Comparison of ENCODE assay signal across 9 cellular contexts in genomic region chr1:206782448-206782847, GRCh38. TPM values are rescaled to one million over a fixed set of nuclear protein-coding genes. Genes with fewer than 3 reads are reported as not detected.
DNase-seq lines count a peak whose midpoint lies in the region; ATAC-seq and TF ChIP-seq lines count a peak whose summit lies in the region.
"Had no signal": no experiment of that assay in that cellular context is flagged by ENCODE, and none has a peak within 500 bp of the region (broad histone marks: within the 10 kb centered on the region; RNA-seq: fewer than 3 reads in every experiment).

No MANE protein-coding gene starts in this region.

- POLR2A ChIA-PET in activated CD4-positive, alpha-beta memory T cell treated with anti-CD3 and anti-CD28 coated beads for 36 hours (lab: Charles Lee), result interaction anchor here (1.1 to 3.9 kb wide), 5 partner anchors 10 to 21 kb away, joined by 3 to 34 read pairs (median 5); partner anchors contain the start of genes IL10 and IL19
- POLR2A ChIA-PET in activated CD4-positive, alpha-beta memory T cell treated with anti-CD3 and anti-CD28 coated beads, Interleukin-2, amount 10 ng/mL, durations not matched to agents 7 days and 5 days (lab: Charles Lee), result interaction anchor here (0.6 to 6.9 kb wide), 4 partner anchors 8 to 25 kb away, joined by 3 to 114 read pairs (median 8); partner anchors contain the start of genes IL10 and IL19
- POLR2A ChIA-PET in HEK293 (lab: Yijun Ruan, JAX), result no interaction called here

- H3K27me3 Mint-ChIP-seq in activated CD4-positive, alpha-beta memory T cell treated with anti-CD3 and anti-CD28 coated beads for 36 hours, result peaks cover 13% of the 10 kb centered on the region
- peaks cover 12% of the 10 kb centered on the region for H3K27me3 Mint-ChIP-seq in activated CD4-positive, alpha-beta memory T cell treated with anti-CD3 and anti-CD28 coated beads, Interleukin-2, amount 10 ng/mL, durations not matched to agents 7 days and 5 days
- peaks cover 12% of the 10 kb centered on the region for H3K27me3 Mint-ChIP-seq in type B pancreatic cell

- H3K27ac ChIP-seq in HEK293 (ENCODE audit: extremely low read depth, low read depth, low read length) (no peak overlapping the region), colonic mucosa (no peak overlapping the region)

- no peak overlapping the region for H3K4me3 ChIP-seq in HEK293 (ENCODE audit: low read depth, low read length)
- H3K4me3 ChIP-seq in colonic mucosa, result no peak overlapping the region

- CTCF ChIA-PET in activated CD4-positive, alpha-beta memory T cell treated with anti-CD3 and anti-CD28 coated beads for 36 hours (lab: Charles Lee), result interaction anchor here (0.8 to 6.5 kb wide), 6 partner anchors 15 to 199 kb away, joined by 3 to 43 read pairs (median 7); partner anchors contain the start of gene IL19
- CTCF ChIA-PET in activated CD4-positive, alpha-beta memory T cell treated with anti-CD3 and anti-CD28 coated beads, Interleukin-2, amount 10 ng/mL, durations not matched to agents 7 days and 5 days (lab: Charles Lee), result interaction anchor here (0.9 to 5.7 kb wide), 3 partner anchors 12 to 48 kb away, joined by 4 to 42 read pairs (median 12); partner anchors contain the start of genes IL10 and IL19
- CTCF ChIA-PET in HEK293 (lab: Yijun Ruan, JAX), result interaction anchor here (0.6 kb wide), 1 partner anchor 192 kb away, joined by 3 read pairs; no protein-coding TSS in a partner anchor

- H3K4me1 ChIP-seq in HEK293 (ENCODE audit: control insufficient read depth, insufficient read depth, low read length), result no peaks in the 10 kb centered on the region
- H3K4me1 ChIP-seq in colonic mucosa, result no peaks in the 10 kb centered on the region

- H3K36me3 ChIP-seq in HEK293 (ENCODE audit: control insufficient read depth in 2 of 2, insufficient read depth in 1 of 2, low read length in 2 of 2), result no peaks in the 10 kb centered on the region
- H3K36me3 ChIP-seq in colonic mucosa, result no peaks in the 10 kb centered on the region

- DNase-seq in activated CD4-positive, alpha-beta memory T cell treated with anti-CD3 and anti-CD28 coated beads for 36 hours, result peak; percentile 41
- no peak for DNase-seq in activated CD4-positive, alpha-beta memory T cell treated with anti-CD3 and anti-CD28 coated beads, Interleukin-2, amount 10 ng/mL, durations not matched to agents 7 days and 5 days
- DNase-seq in stimulated activated effector memory CD8-positive, alpha-beta T cell treated with anti-CD3 and anti-CD28 coated beads, Interleukin-12 subunit alpha, Interleukin-12 subunit beta, amount 100 ng/mL, for 72 hours (ENCODE audit: low spot score in 2 of 2), result no peak
- DNase-seq in activated gamma-delta T cell treated with Interleukin-2 at 50 U/mL for 16 hours (no peak), type B pancreatic cell (ENCODE audit: extremely low spot score, unreplicated experiment) (no peak), colonic mucosa (no peak)

- no peaks in the 10 kb centered on the region for H3K27me3 ChIP-seq in colonic mucosa

- H3K9ac ChIP-seq in colonic mucosa (ENCODE audit: low read depth in 2 of 2, low read length in 2 of 2), result no peak overlapping the region

- H3K9me3 ChIP-seq in HEK293 (ENCODE audit: control insufficient read depth, insufficient read depth, low read depth, low read length) (no peaks in the 10 kb centered on the region), colonic mucosa (no peaks in the 10 kb centered on the region)

- peaks cover 2% of the 10 kb centered on the region for H3K36me3 Mint-ChIP-seq in activated CD4-positive, alpha-beta memory T cell treated with anti-CD3 and anti-CD28 coated beads for 36 hours
- peaks cover 13% of the 10 kb centered on the region for H3K36me3 Mint-ChIP-seq in activated CD4-positive, alpha-beta memory T cell treated with anti-CD3 and anti-CD28 coated beads, Interleukin-2, amount 10 ng/mL, durations not matched to agents 7 days and 5 days (ENCODE audit: low read depth)
- H3K36me3 Mint-ChIP-seq in stimulated activated effector memory CD8-positive, alpha-beta T cell treated with anti-CD3 and anti-CD28 coated beads, Interleukin-12 subunit alpha, Interleukin-12 subunit beta, amount 100 ng/mL, for 72 hours, result peaks cover 22% of the 10 kb centered on the region
- H3K36me3 Mint-ChIP-seq in type B pancreatic cell, result no peaks in the 10 kb centered on the region

- H3K9me3 Mint-ChIP-seq in activated CD4-positive, alpha-beta memory T cell treated with anti-CD3 and anti-CD28 coated beads for 36 hours, result no peaks in the 10 kb centered on the region
- no peaks in the 10 kb centered on the region for H3K9me3 Mint-ChIP-seq in activated CD4-positive, alpha-beta memory T cell treated with anti-CD3 and anti-CD28 coated beads, Interleukin-2, amount 10 ng/mL, durations not matched to agents 7 days and 5 days
- no peaks in the 10 kb centered on the region for H3K9me3 Mint-ChIP-seq in stimulated activated effector memory CD8-positive, alpha-beta T cell treated with anti-CD3 and anti-CD28 coated beads, Interleukin-12 subunit alpha, Interleukin-12 subunit beta, amount 100 ng/mL, for 72 hours
- no peaks in the 10 kb centered on the region for H3K9me3 Mint-ChIP-seq in type B pancreatic cell

- H3K27ac Mint-ChIP-seq in activated CD4-positive, alpha-beta memory T cell treated with anti-CD3 and anti-CD28 coated beads for 36 hours, result peak overlapping the region; percentile 62
- no peak overlapping the region for H3K27ac Mint-ChIP-seq in activated CD4-positive, alpha-beta memory T cell treated with anti-CD3 and anti-CD28 coated beads, Interleukin-2, amount 10 ng/mL, durations not matched to agents 7 days and 5 days
- H3K27ac Mint-ChIP-seq in stimulated activated effector memory CD8-positive, alpha-beta T cell treated with anti-CD3 and anti-CD28 coated beads, Interleukin-12 subunit alpha, Interleukin-12 subunit beta, amount 100 ng/mL, for 72 hours, result no peak overlapping the region
- no peak overlapping the region for H3K27ac Mint-ChIP-seq in type B pancreatic cell

- H3K4me3 Mint-ChIP-seq in activated CD4-positive, alpha-beta memory T cell treated with anti-CD3 and anti-CD28 coated beads for 36 hours, result no peak overlapping the region
- H3K4me3 Mint-ChIP-seq in activated CD4-positive, alpha-beta memory T cell treated with anti-CD3 and anti-CD28 coated beads, Interleukin-2, amount 10 ng/mL, durations not matched to agents 7 days and 5 days, result no peak overlapping the region
- H3K4me3 Mint-ChIP-seq in stimulated activated effector memory CD8-positive, alpha-beta T cell treated with anti-CD3 and anti-CD28 coated beads, Interleukin-12 subunit alpha, Interleukin-12 subunit beta, amount 100 ng/mL, for 72 hours, result peak overlapping the region; percentile 5
- H3K4me3 Mint-ChIP-seq in type B pancreatic cell, result no peak overlapping the region

- H3K4me1 Mint-ChIP-seq in activated CD4-positive, alpha-beta memory T cell treated with anti-CD3 and anti-CD28 coated beads for 36 hours (ENCODE audit: low read depth), result peaks cover 54% of the 10 kb centered on the region
- peaks cover 56% of the 10 kb centered on the region for H3K4me1 Mint-ChIP-seq in activated CD4-positive, alpha-beta memory T cell treated with anti-CD3 and anti-CD28 coated beads, Interleukin-2, amount 10 ng/mL, durations not matched to agents 7 days and 5 days
- H3K4me1 Mint-ChIP-seq in stimulated activated effector memory CD8-positive, alpha-beta T cell treated with anti-CD3 and anti-CD28 coated beads, Interleukin-12 subunit alpha, Interleukin-12 subunit beta, amount 100 ng/mL, for 72 hours, result peaks cover 59% of the 10 kb centered on the region
- H3K4me1 Mint-ChIP-seq in type B pancreatic cell (ENCODE audit: unreplicated experiment), result no peaks in the 10 kb centered on the region

- TF ChIP-seq CTCF in HEK293 (tag by site-specific recombination; IDR thresholded peaks at IDR 0.05) (no peak), type B pancreatic cell (conservative IDR thresholded peaks at IDR 0.05) (no peak), colonic mucosa (IDR thresholded peaks at IDR 0.05) (no peak)

- intact Hi-C loops in activated CD4-positive, alpha-beta memory T cell treated with anti-CD3 and anti-CD28 coated beads for 36 hours (cut with micrococcal nuclease), result no loop called here
- intact Hi-C loops in colonic mucosa (cut with DNase I), result no loop called here

- peak; percentile 39 for ATAC-seq in HG03565 (IDR thresholded peaks at IDR 0.05; ENCODE audit: unreplicated experiment)
- ATAC-seq in stimulated activated effector memory CD8-positive, alpha-beta T cell treated with anti-CD3 and anti-CD28 coated beads, Interleukin-12 subunit alpha, Interleukin-12 subunit beta, amount 100 ng/mL, for 72 hours, result peak; percentile 33

TF ChIP-seq in HEK293, 187 proteins besides CTCF, POLR2A, EP300 and RAD21:
- no peak for TF ChIP-seq IKZF3 (tag by site-specific recombination; IDR thresholded peaks at IDR 0.05)
- no peak for TF ChIP-seq ZNF692 (tag by site-specific recombination; IDR thresholded peaks at IDR 0.05)
- TF ChIP-seq ZFP69B (tag by site-specific recombination; IDR thresholded peaks at IDR 0.05), result no peak
- no peak for TF ChIP-seq ZNF16 (tag by site-specific recombination; IDR thresholded peaks at IDR 0.05; ENCODE audit: low read depth)
- 0 out of 2 replicates have a peak, but pooled peaks have one; percentile 13 for TF ChIP-seq ZBTB20 (tag by site-specific recombination; IDR thresholded peaks at IDR 0.05)

RNA-seq across cellular contexts. Expression of gene IL10, which starts 10.2 kb away (rescaled TPM):
- total RNA-seq in activated CD4-positive, alpha-beta memory T cell treated with anti-CD3 and anti-CD28 coated beads for 36 hours, result 10 to 100 TPM; 17.3 to 18.5 TPM
- 1 to 10 TPM in 1 of 2 experiments, under 1 TPM in 1; 0.73 to 1.9 TPM for total RNA-seq in activated CD4-positive, alpha-beta memory T cell treated with anti-CD3 and anti-CD28 coated beads, Interleukin-2, amount 10 ng/mL, durations not matched to agents 7 days and 5 days
- total RNA-seq in type B pancreatic cell (ENCODE audit: low replicate concordance), result not detected in 2 replicates
- under 1 TPM; 0.17 to 0.29 TPM for total RNA-seq in colonic mucosa
- total RNA-seq: endothelial cell of umbilical vein had no signal

RNA-seq across cellular contexts. Expression of gene IL19, which starts 11.9 kb away (rescaled TPM):
- under 1 TPM in 1 of 2 experiments, not detected in 1; 0.21 TPM for total RNA-seq in activated CD4-positive, alpha-beta memory T cell treated with anti-CD3 and anti-CD28 coated beads for 36 hours
- total RNA-seq in activated CD4-positive, alpha-beta memory T cell treated with anti-CD3 and anti-CD28 coated beads, Interleukin-2, amount 10 ng/mL, durations not matched to agents 7 days and 5 days, result not detected
- not detected in 2 replicates for total RNA-seq in type B pancreatic cell (ENCODE audit: low replicate concordance)
- total RNA-seq in colonic mucosa, result under 1 TPM in 1 of 2 donors, not detected in 1; 0.40 TPM
- total RNA-seq: endothelial cell of umbilical vein had no signal

Comparison
In these comparisons a context has a peak if more than half of its experiments do, and no peak if none do; other contexts are left out.
1. RNA of gene IL10, which starts 10.2 kb away (total RNA-seq): 17.3 to 18.5 TPM in activated CD4-positive, alpha-beta memory T cell treated with anti-CD3 and anti-CD28 coated beads for 36 hours; 0.73 to 1.9 TPM in activated CD4-positive, alpha-beta memory T cell treated with anti-CD3 and anti-CD28 coated beads, Interleukin-2, amount 10 ng/mL, durations not matched to agents 7 days and 5 days, 0.17 to 0.29 TPM in colonic mucosa and not detected in type B pancreatic cell; every median in the first group is over 4 times any median in the second.